ENCODE assay signal across 8 cellular contexts in the genomic region with DNA sequence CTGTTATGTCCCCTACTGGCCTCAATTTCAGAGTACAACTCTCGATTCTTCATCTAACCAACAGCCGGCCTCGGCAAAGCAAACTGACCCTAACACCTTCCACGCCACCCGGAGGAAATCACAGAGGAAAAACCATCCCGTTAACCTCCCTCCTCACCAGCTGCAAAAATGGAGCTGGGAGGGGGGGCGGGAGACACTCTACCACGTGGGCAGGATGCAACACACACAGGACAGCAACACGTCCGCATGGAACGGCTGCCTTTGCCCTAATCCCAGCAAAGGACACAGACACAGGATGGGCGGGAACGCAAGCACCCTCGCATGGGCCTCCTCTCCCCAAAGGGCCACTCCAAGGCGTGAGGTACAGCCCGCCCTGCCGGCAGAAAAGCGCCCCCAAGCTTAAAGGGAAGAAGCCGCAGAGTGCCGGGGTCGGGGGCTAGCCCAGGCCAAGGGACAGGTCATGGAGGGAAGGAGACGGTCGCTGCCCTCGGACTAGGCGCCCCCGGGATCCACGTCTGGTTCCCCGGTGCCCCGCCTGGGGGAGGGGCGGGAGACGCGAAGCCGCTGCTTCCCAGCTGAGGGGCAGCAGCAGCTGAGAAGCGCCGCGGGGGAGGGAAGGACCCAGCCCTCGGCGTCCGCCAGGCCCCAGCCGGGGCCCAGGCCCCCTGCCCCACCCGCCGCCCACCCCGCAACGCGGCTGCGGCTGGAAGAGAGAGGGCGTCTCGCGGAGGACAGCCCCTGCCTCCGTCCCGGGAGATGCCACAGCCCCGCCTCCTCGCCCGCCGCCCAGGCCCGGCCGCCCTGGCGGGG. TPM values are rescaled to one million over a fixed set of nuclear protein-coding genes. Genes with fewer than 3 reads are reported as not detected.
DNase-seq lines count a peak whose midpoint lies in the region; ATAC-seq and TF ChIP-seq lines count a peak whose summit lies in the region.

No MANE protein-coding gene starts in this region.

- 0% methylated on average over 31 to 58 of the region's 58 CpGs for WGBS in aorta, 2 donors

- no peaks in the 10 kb centered on the region for H3K9me3 ChIP-seq in CD4-positive, alpha-beta T cell (ENCODE audit: control insufficient read depth, low read length)
- H3K9me3 ChIP-seq in aorta (ENCODE audit: control insufficient read depth, low read length): no peaks in the 10 kb centered on the region

- H3K36me3 ChIP-seq in aorta (ENCODE audit: control insufficient read depth in 1 of 2, insufficient read depth in 2 of 2, low read length in 1 of 2): no peaks in the 10 kb centered on the region

- no peaks in the 10 kb centered on the region for H3K9me3 Mint-ChIP-seq in CD4-positive, alpha-beta T cell
- no peaks in the 10 kb centered on the region for H3K9me3 Mint-ChIP-seq in activated naive CD4-positive, alpha-beta T cell treated with anti-CD3 and anti-CD28 coated beads, Interleukin-2, amount 10 ng/mL, durations not matched to agents 7 days and 5 days

- TF ChIP-seq CTCF in CD4-positive, alpha-beta T cell (IDR thresholded peaks at IDR 0.05): peak; percentile 26

- H3K4me1 ChIP-seq in aorta (ENCODE audit: control insufficient read depth in 1 of 2, insufficient read depth in 2 of 2, low read length in 2 of 2): peaks cover 0 to 2% of the 10 kb centered on the region in 2 donors

- H3K4me3 Mint-ChIP-seq in CD4-positive, alpha-beta T cell: peak overlapping the region; percentile 97
- peak overlapping the region; percentile 90 for H3K4me3 Mint-ChIP-seq in activated naive CD4-positive, alpha-beta T cell treated with anti-CD3 and anti-CD28 coated beads, Interleukin-2, amount 10 ng/mL, durations not matched to agents 7 days and 5 days

- H3K27me3 Mint-ChIP-seq in CD4-positive, alpha-beta T cell: no peaks in the 10 kb centered on the region
- H3K27me3 Mint-ChIP-seq in activated naive CD4-positive, alpha-beta T cell treated with anti-CD3 and anti-CD28 coated beads, Interleukin-2, amount 10 ng/mL, durations not matched to agents 7 days and 5 days: no peaks in the 10 kb centered on the region

- H3K27ac Mint-ChIP-seq in CD4-positive, alpha-beta T cell: peak overlapping the region; percentile 83
- peak overlapping the region; percentile 93 for H3K27ac Mint-ChIP-seq in activated naive CD4-positive, alpha-beta T cell treated with anti-CD3 and anti-CD28 coated beads, Interleukin-2, amount 10 ng/mL, durations not matched to agents 7 days and 5 days

- DNase-seq in CD4-positive, alpha-beta T cell: peak in 7 of 10 experiments; percentile 10 to 41 (median 12)
- DNase-seq in NCI-H526 treated with DMSO at 0.1 percent for 48 hours (lab: John Stamatoyannopoulos, UW) (peak; percentile 67), head of caudate nucleus (peak; percentile 8 to 75 (median 49)), occipital lobe (lab: John Stamatoyannopoulos, UW) (peak; percentile 59), aorta (peak in 1 of 2 donors; percentile 62)
- DNase-seq in activated naive CD4-positive, alpha-beta T cell treated with anti-CD3 and anti-CD28 coated beads, Interleukin-2, amount 10 ng/mL, durations not matched to agents 7 days and 5 days: peak; percentile 57

- H3K36me3 Mint-ChIP-seq in CD4-positive, alpha-beta T cell (ENCODE audit: low read depth): peaks cover 17% of the 10 kb centered on the region
- H3K36me3 Mint-ChIP-seq in activated naive CD4-positive, alpha-beta T cell treated with anti-CD3 and anti-CD28 coated beads, Interleukin-2, amount 10 ng/mL, durations not matched to agents 7 days and 5 days: peaks cover 7% of the 10 kb centered on the region

- ATAC-seq in CD4-positive, alpha-beta T cell (ENCODE audit: poor library complexity): peak; percentile 43
- ATAC-seq in GM18873 (IDR thresholded peaks at IDR 0.05; ENCODE audit: low FRiP score, unreplicated experiment) (peak; percentile 33), HG03097 (IDR thresholded peaks at IDR 0.05; ENCODE audit: low FRiP score, unreplicated experiment) (peak; percentile 37), aorta (ENCODE audit: low FRiP score) (peak; percentile 80)

- CTCF ChIA-PET in CD4-positive, alpha-beta T cell (lab: Charles Lee): interaction anchor here (0.7 to 1.5 kb wide), 5 partner anchors 9 to 46 kb away, joined by 3 to 5 read pairs (median 3); no protein-coding TSS in a partner anchor
- CTCF ChIA-PET in activated naive CD4-positive, alpha-beta T cell treated with anti-CD3 and anti-CD28 coated beads, Interleukin-2, amount 10 ng/mL, durations not matched to agents 7 days and 5 days (lab: Charles Lee): no interaction called here

- no peaks in the 10 kb centered on the region for H3K27me3 ChIP-seq in CD4-positive, alpha-beta T cell (ENCODE audit: control insufficient read depth, insufficient read depth, low read length)
- H3K27me3 ChIP-seq in aorta (ENCODE audit: control insufficient read depth in 1 of 2, insufficient read depth in 2 of 2, low read length in 1 of 2): no peaks in the 10 kb centered on the region

- peak overlapping the region; percentile 86 for H3K27ac ChIP-seq in CD4-positive, alpha-beta T cell (ENCODE audit: low read depth, low read length)
- H3K27ac ChIP-seq in aorta (ENCODE audit: low read depth in 1 of 2, low read length in 2 of 2): peak overlapping the region; percentile 64 to 68

- POLR2A ChIA-PET in CD4-positive, alpha-beta T cell (lab: Charles Lee): interaction anchor here (0.7 to 4.9 kb wide), 9 partner anchors 9 to 482 kb away, joined by 3 to 31 read pairs (median 3); a partner anchor contains a TSS

- H3K4me1 Mint-ChIP-seq in CD4-positive, alpha-beta T cell (ENCODE audit: low read depth): peaks cover 63% of the 10 kb centered on the region
- H3K4me1 Mint-ChIP-seq in activated naive CD4-positive, alpha-beta T cell treated with anti-CD3 and anti-CD28 coated beads, Interleukin-2, amount 10 ng/mL, durations not matched to agents 7 days and 5 days: peaks cover 42% of the 10 kb centered on the region

- peak overlapping the region; percentile 79 to 94 for H3K4me3 ChIP-seq in aorta (ENCODE audit: low read length in 2 of 2)

- intact Hi-C loops in CD4-positive, alpha-beta T cell (cut with DNase I, micrococcal nuclease): loop anchor here (2.0 to 10.0 kb wide), 12 partner anchors 14 to 838 kb away; a partner anchor contains a TSS
- intact Hi-C loops in head of caudate nucleus (cut with DNase I): loop anchor here (2.0 to 5.0 kb wide), 2 partner anchors 122 to 157 kb away; a partner anchor contains a TSS
- intact Hi-C loops in aorta (cut with DNase I): loop anchor here (2.0 to 10.0 kb wide), 4 partner anchors 122 to 348 kb away; a partner anchor contains a TSS

RNA-seq across cellular contexts. Expression of a gene that starts 0.6 kb away (rescaled TPM):
- 10 to 100 TPM; 73.1 to 74.9 TPM for total RNA-seq in CD4-positive, alpha-beta T cell
- total RNA-seq in occipital lobe: 107 TPM
- total RNA-seq in aorta: 10 to 100 TPM; 44.4 to 64.2 TPM
- polyA plus RNA-seq in aorta: 10 to 100 TPM in 1 of 2 donors, 1 to 10 TPM in 1; 9.6 to 17.1 TPM

RNA-seq across cellular contexts. Expression of a gene that starts 46.1 kb away (rescaled TPM):
- under 1 TPM in 1 of 2 experiments, not detected in 1; 0.11 TPM for total RNA-seq in CD4-positive, alpha-beta T cell
- total RNA-seq in occipital lobe (22.9 TPM), aorta (1 to 10 TPM in 1 of 2 donors, under 1 TPM in 1; 0.06 to 1.3 TPM)
- polyA plus RNA-seq in aorta: under 1 TPM; 0.25 to 0.54 TPM

Comparison
In these comparisons a context has a peak if more than half of its experiments do, and no peak if none do; other contexts are left out.
1. RNA of a gene that starts 46.1 kb away (total RNA-seq): 22.9 TPM in occipital lobe (single experiment); 0.06 to 1.3 TPM in aorta and 0.11 TPM in CD4-positive, alpha-beta T cell; every median in the first group is over 10 times any median in the second.
2. Peak in every context shown above with its lines, with median percentiles within 50 percentile points of each other: ATAC-seq.